8 cellular contexts compared by ENCODE assay signal in the genomic region with DNA sequence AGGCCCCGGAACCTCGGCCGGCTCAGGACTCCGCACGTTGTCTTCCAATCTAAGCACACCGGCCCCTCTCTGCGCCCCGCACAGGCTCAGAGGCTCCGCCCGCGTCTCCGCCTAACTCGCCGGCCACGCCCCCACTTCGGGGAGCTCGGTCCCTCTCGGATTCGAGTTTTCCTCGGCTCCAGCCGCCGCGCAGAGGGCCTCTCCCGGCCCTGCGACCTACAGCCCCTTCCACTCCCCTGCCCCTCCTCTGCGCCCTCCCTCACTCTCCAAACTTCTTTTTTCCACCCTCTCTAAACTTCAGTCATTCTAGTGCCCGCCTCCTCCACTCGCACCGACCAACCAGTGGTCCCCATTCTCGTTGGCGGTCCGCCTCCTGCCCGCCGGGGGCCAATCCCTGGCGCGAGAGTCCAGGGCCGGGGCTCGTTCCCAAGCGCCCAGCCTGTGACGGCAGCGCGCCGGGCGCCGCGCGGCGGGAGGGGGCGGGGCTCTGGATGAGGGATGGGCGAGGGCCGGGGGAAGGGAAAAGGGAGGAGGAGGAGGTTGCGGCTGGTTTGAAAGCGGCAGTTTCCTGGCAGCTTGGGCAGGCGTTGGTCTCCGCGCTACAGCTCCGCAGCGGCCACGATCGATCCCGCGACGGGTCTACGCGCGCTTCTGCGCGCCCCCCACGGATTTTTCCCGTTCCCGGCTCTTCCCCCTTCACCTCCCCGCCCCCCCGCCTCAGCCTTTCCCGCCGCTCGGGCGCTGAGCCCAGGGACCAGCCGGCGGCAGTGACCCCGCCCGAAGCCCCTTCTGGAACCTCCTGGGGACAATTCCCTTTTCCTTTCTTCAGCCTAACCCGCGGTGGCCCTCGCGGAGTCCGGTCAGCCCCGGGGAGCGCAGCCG. TPM values are rescaled to one million over a fixed set of nuclear protein-coding genes. Genes with fewer than 3 reads are reported as not detected.
A peak's percentile ranks its signal among the peaks of the same experiment; 100 is the strongest.
DNase-seq lines count a peak whose midpoint lies in the region; FAIRE-seq and TF ChIP-seq lines count a peak whose summit lies in the region.

A gene (plus strand): TSS at position 563 of the 882 bp plus-strand sequence. CDS start 519 bp downstream, outside the sequence.

- H4K20me1 ChIP-seq in Loucy (ENCODE audit: insufficient read depth, low read length, poor library complexity, severe bottlenecking), result peaks cover 20% of the 10 kb centered on the region

- H3K4me2 ChIP-seq in Loucy (ENCODE audit: low read depth, low read length, poor library complexity, severe bottlenecking), result peak within 1 kb of the TSS; percentile 98

- no peaks in the 10 kb centered on the region for H3K27me3 ChIP-seq in Loucy (ENCODE audit: insufficient read depth, low read length, poor library complexity, severe bottlenecking)

- peak within 1 kb of the TSS; percentile 84 for H3K4me3 Mint-ChIP-seq in nephron progenitor cell
- H3K4me3 Mint-ChIP-seq in stimulated activated naive CD8-positive, alpha-beta T cell treated with anti-CD3 and anti-CD28 coated beads, Interleukin-15, Interleukin-2, amounts not matched to agents 100 ng/mL and 50 ng/mL, for 24 hours, result peak within 1 kb of the TSS; percentile 91

- peaks cover 40% of the 10 kb centered on the region for H3K79me2 ChIP-seq in Loucy (ENCODE audit: insufficient read depth, low read length)

- no peaks in the 10 kb centered on the region for H3K9me3 ChIP-seq in Loucy (ENCODE audit: insufficient read depth, low read depth, low read length)

- H3K9me3 Mint-ChIP-seq in nephron progenitor cell, result peaks cover 8% of the 10 kb centered on the region
- peaks cover 4% of the 10 kb centered on the region for H3K9me3 Mint-ChIP-seq in stimulated activated naive CD8-positive, alpha-beta T cell treated with anti-CD3 and anti-CD28 coated beads, Interleukin-15, Interleukin-2, amounts not matched to agents 100 ng/mL and 50 ng/mL, for 24 hours

- H3K36me3 Mint-ChIP-seq in nephron progenitor cell (ENCODE audit: low read depth), result no peaks in the 10 kb centered on the region
- no peaks in the 10 kb centered on the region for H3K36me3 Mint-ChIP-seq in stimulated activated naive CD8-positive, alpha-beta T cell treated with anti-CD3 and anti-CD28 coated beads, Interleukin-15, Interleukin-2, amounts not matched to agents 100 ng/mL and 50 ng/mL, for 24 hours (ENCODE audit: low read depth)

- TF ChIP-seq CTCF in Loucy (conservative IDR thresholded peaks at IDR 0.05; ENCODE audit: low read length) (no peak), nephron progenitor cell (IDR thresholded peaks at IDR 0.05) (no peak)

- H3F3A ChIP-seq in Loucy (ENCODE audit: low read depth), result no peaks in the 10 kb centered on the region

- H3K4me1 ChIP-seq in Loucy (ENCODE audit: insufficient read depth, low read length, poor library complexity, severe bottlenecking), result peaks cover 50% of the 10 kb centered on the region

- no peaks in the 10 kb centered on the region for H3K9me2 ChIP-seq in Loucy (replicated peaks; ENCODE audit: low read depth, low read length)

- H3K36me3 ChIP-seq in Loucy (ENCODE audit: insufficient read depth, low read length), result no peaks in the 10 kb centered on the region

- peak within 1 kb of the TSS; percentile 90 for H3K4me3 ChIP-seq in Loucy (ENCODE audit: low read length, poor library complexity, severe bottlenecking)

- H3K9ac ChIP-seq in Loucy (ENCODE audit: low read depth, low read length, poor library complexity, severe bottlenecking), result peak within 1 kb of the TSS; percentile 89

- peaks cover 35% of the 10 kb centered on the region for H3K4me1 Mint-ChIP-seq in nephron progenitor cell
- peaks cover 22% of the 10 kb centered on the region for H3K4me1 Mint-ChIP-seq in stimulated activated naive CD8-positive, alpha-beta T cell treated with anti-CD3 and anti-CD28 coated beads, Interleukin-15, Interleukin-2, amounts not matched to agents 100 ng/mL and 50 ng/mL, for 24 hours (ENCODE audit: low read depth)

- H3K27me3 Mint-ChIP-seq in nephron progenitor cell (ENCODE audit: low read depth, poor library complexity), result peaks cover 6% of the 10 kb centered on the region
- H3K27me3 Mint-ChIP-seq in stimulated activated naive CD8-positive, alpha-beta T cell treated with anti-CD3 and anti-CD28 coated beads, Interleukin-15, Interleukin-2, amounts not matched to agents 100 ng/mL and 50 ng/mL, for 24 hours, result peaks cover 46% of the 10 kb centered on the region

- peak within 1 kb of the TSS; percentile 98 for H2AFZ ChIP-seq in Loucy (ENCODE audit: low read length)

- DNase-seq in Daoy (ENCODE audit: low read depth) (peak; percentile 100), H54 (ENCODE audit: insufficient read length, low spot score) (peak; percentile 73), SHP77 (lab: John Stamatoyannopoulos, UW) (peak; percentile 97 to 99), activated gamma-delta T cell (lab: John Stamatoyannopoulos, UW) (peak; percentile 81), fibroblast of the conjunctiva (ENCODE audit: low read depth) (peak; percentile 97), nephron progenitor cell (peak; percentile 99)

- FAIRE-seq in H54 (lab: Jason Lieb, UNC), result peak; percentile 91

- peak; percentile 87 for TF ChIP-seq POLR2A in H54 (IDR thresholded peaks at IDR 0.05; ENCODE audit: low read depth, low read length)

- peak within 1 kb of the TSS; percentile 88 for H3K27ac Mint-ChIP-seq in nephron progenitor cell
- peak within 1 kb of the TSS; percentile 76 for H3K27ac Mint-ChIP-seq in stimulated activated naive CD8-positive, alpha-beta T cell treated with anti-CD3 and anti-CD28 coated beads, Interleukin-15, Interleukin-2, amounts not matched to agents 100 ng/mL and 50 ng/mL, for 24 hours

RNA-seq across cellular contexts. Expression of the gene that starts here (rescaled TPM):
- 12.6 and 13.5 TPM in 2 replicates for total RNA-seq in Daoy (2014; rRNA removed; shearing (Covaris generic))

Comparison
In these comparisons a context has a peak if more than half of its experiments do, and no peak if none do; other contexts are left out.
1. Peak in every context shown above with its lines: DNase-seq and H3K4me3 ChIP-seq.